Comparison of ENCODE assay signal across 16 cellular contexts in the genomic region with DNA sequence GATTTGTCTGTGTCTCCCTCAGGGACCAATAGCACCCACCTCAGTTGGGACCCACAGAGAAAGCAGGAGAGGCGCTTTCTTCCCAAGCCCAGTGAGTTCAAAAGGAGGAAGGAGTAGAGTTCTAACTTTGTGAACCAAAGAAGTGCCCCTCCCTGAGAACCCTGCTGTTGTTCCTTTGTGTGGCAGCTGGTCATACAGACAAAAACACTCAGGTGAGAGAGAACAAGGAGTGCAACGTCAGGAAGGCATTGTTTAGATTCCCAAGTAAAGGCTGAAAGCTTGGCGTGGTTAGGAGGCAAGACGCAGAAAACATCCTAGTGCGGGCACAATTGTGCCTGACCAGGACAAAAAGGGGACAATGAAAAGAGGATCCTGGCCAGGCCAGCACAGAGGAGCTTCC.
A peak's percentile ranks its signal among the peaks of the same experiment; 100 is the strongest.
DNase-seq lines count a peak whose midpoint lies in the region; ATAC-seq and TF ChIP-seq lines count a peak whose summit lies in the region.
"Had no signal": no experiment of that assay in that cellular context is flagged by ENCODE, and none has a peak within 500 bp of the region (broad histone marks: within the 10 kb centered on the region; RNA-seq: fewer than 3 reads in every experiment).

No MANE protein-coding gene starts in this region.

- H3K27ac Mint-ChIP-seq in activated T-helper 17 cell treated with anti-CD3 and anti-CD28 coated beads, Interleukin-2, amount 50 U/mL, for 72 hours: peak overlapping the region; percentile 8
- H3K27ac Mint-ChIP-seq in progenitor cell of endocrine pancreas: peak overlapping the region; percentile 8
- H3K27ac Mint-ChIP-seq: activated CD4-positive, alpha-beta T cell treated with anti-CD3 and anti-CD28 coated beads for 36 hours had no signal

- ATAC-seq in activated T-helper 17 cell treated with anti-CD3 and anti-CD28 coated beads, Interleukin-2, amount 50 U/mL, for 72 hours (replicated peaks): no peak
- ATAC-seq in HG03108 (IDR thresholded peaks at IDR 0.05; ENCODE audit: unreplicated experiment) (no peak), foreskin keratinocyte (no peak)
- ATAC-seq: A549; activated CD4-positive, alpha-beta T cell treated with anti-CD3 and anti-CD28 coated beads for 36 hours had no signal

- H3K4me3 ChIP-seq in dorsolateral prefrontal cortex: no peak overlapping the region
- H3K4me3 ChIP-seq: A549, hepatocyte, smooth muscle cell, suprapubic skin had no signal

- H3K9me3 Mint-ChIP-seq in activated T-helper 17 cell treated with anti-CD3 and anti-CD28 coated beads, Interleukin-2, amount 50 U/mL, for 72 hours: no peaks in the 10 kb centered on the region
- no peaks in the 10 kb centered on the region for H3K9me3 Mint-ChIP-seq in progenitor cell of endocrine pancreas (ENCODE audit: low read depth)

- H3K27me3 Mint-ChIP-seq in activated T-helper 17 cell treated with anti-CD3 and anti-CD28 coated beads, Interleukin-2, amount 50 U/mL, for 72 hours: no peaks in the 10 kb centered on the region
- H3K27me3 Mint-ChIP-seq in progenitor cell of endocrine pancreas: no peaks in the 10 kb centered on the region
- H3K27me3 Mint-ChIP-seq: activated CD4-positive, alpha-beta T cell treated with anti-CD3 and anti-CD28 coated beads for 36 hours had no signal

- H3K27me3 ChIP-seq in dorsolateral prefrontal cortex: no peaks in the 10 kb centered on the region
- H3K27me3 ChIP-seq in foreskin keratinocyte: no peaks in the 10 kb centered on the region
- H3K27me3 ChIP-seq: hepatocyte, suprapubic skin had no signal

- no peaks in the 10 kb centered on the region for H3K36me3 Mint-ChIP-seq in activated T-helper 17 cell treated with anti-CD3 and anti-CD28 coated beads, Interleukin-2, amount 50 U/mL, for 72 hours (ENCODE audit: low read depth)
- H3K36me3 Mint-ChIP-seq in progenitor cell of endocrine pancreas (ENCODE audit: insufficient read depth): no peaks in the 10 kb centered on the region

- no peak overlapping the region for H3K4me3 Mint-ChIP-seq in activated T-helper 17 cell treated with anti-CD3 and anti-CD28 coated beads, Interleukin-2, amount 50 U/mL, for 72 hours
- H3K4me3 Mint-ChIP-seq in progenitor cell of endocrine pancreas (ENCODE audit: low read depth): no peak overlapping the region
- H3K4me3 Mint-ChIP-seq: activated CD4-positive, alpha-beta T cell treated with anti-CD3 and anti-CD28 coated beads for 36 hours had no signal

- H3K27ac ChIP-seq in dorsolateral prefrontal cortex (no peak overlapping the region), foreskin keratinocyte (no peak overlapping the region)
- H3K27ac ChIP-seq: A549, C4-2B, hepatocyte, suprapubic skin had no signal

- H3K4me1 Mint-ChIP-seq in activated T-helper 17 cell treated with anti-CD3 and anti-CD28 coated beads, Interleukin-2, amount 50 U/mL, for 72 hours: peaks cover 5% of the 10 kb centered on the region
- peaks cover 48% of the 10 kb centered on the region for H3K4me1 Mint-ChIP-seq in progenitor cell of endocrine pancreas (ENCODE audit: low read depth)

- peak; percentile 20 for DNase-seq in NCI-H510A treated with DMSO at 0.1 percent for 48 hours (lab: John Stamatoyannopoulos, UW)
- DNase-seq in NCI-H510A (lab: John Stamatoyannopoulos, UW): no peak
- peak; percentile 48 for DNase-seq in NCI-H2107 (lab: John Stamatoyannopoulos, UW)
- DNase-seq in progenitor cell of endocrine pancreas (ENCODE audit: low spot score, unreplicated experiment): no peak
- DNase-seq in dorsolateral prefrontal cortex: no peak
- DNase-seq in foreskin keratinocyte: no peak
- DNase-seq: activated CD4-positive, alpha-beta T cell treated with anti-CD3 and anti-CD28 coated beads for 36 hours; DMS153; SW 1271 had no signal

- no peaks in the 10 kb centered on the region for H3K4me1 ChIP-seq in foreskin keratinocyte
- H3K4me1 ChIP-seq: A549 had no signal

- intact Hi-C loops in dorsolateral prefrontal cortex (cut with DNase I): no loop called here

- TF ChIP-seq CTCF in progenitor cell of endocrine pancreas (IDR thresholded peaks at IDR 0.05; ENCODE audit: unreplicated experiment) (no peak), dorsolateral prefrontal cortex (IDR thresholded peaks at IDR 0.05 in 54 of 56, conservative IDR thresholded peaks at IDR 0.05 in 2 of 56; ENCODE audit: low read depth in 1 of 56, partially characterized antibody in 56 of 56) (no peak), foreskin keratinocyte (conservative IDR thresholded peaks at IDR 0.05) (no peak)

Comparison
In these comparisons a context has a peak if more than half of its experiments do, and no peak if none do; other contexts are left out.
1. DNase-seq: peak in NCI-H510A treated with DMSO at 0.1 percent for 48 hours (single experiment) and NCI-H2107 (single experiment); none in NCI-H510A (single experiment), progenitor cell of endocrine pancreas (single experiment), dorsolateral prefrontal cortex (0 of 10) and foreskin keratinocyte (0 of 2).